ENCODE assay signal across 26 cellular contexts in the genomic region with DNA sequence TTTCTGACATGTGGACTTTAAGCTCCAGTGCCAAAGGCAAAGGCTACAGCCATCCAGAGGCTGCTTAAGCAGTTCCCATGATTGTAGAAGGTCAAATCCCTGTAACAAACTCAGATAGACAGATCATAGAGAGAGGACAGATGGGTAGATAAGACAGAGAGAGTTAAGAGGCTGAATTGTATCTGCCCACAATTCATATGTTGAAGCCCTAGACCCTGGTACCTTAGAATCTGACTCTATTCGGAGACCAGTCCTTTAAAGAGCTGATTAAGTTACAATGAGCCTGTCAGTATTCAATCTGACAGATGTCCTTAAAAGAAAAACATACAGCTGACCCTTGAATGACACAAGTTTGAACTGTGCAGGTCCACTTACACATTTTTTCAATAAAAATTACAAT.
"Had no signal": no experiment of that assay in that cellular context is flagged by ENCODE, and none has a peak within 500 bp of the region (broad histone marks: within the 10 kb centered on the region; RNA-seq: fewer than 3 reads in every experiment).

No MANE protein-coding gene starts in this region.

- H3K4me3 ChIP-seq: esophagus squamous epithelium, lower lobe of right lung, psoas muscle, skin epidermis, spleen, thoracic aorta, tibial nerve, upper lobe of right lung, uterus had no signal

- H3K4me1 ChIP-seq: esophagus squamous epithelium, lower lobe of right lung, psoas muscle, spleen, upper lobe of right lung, uterus had no signal

- H3K27ac ChIP-seq: lower lobe of right lung, neutrophil, psoas muscle, thoracic aorta, upper lobe of right lung, uterus had no signal

- H3K27me3 ChIP-seq: esophagus squamous epithelium, neutrophil, spleen, tibial nerve, upper lobe of right lung, uterus had no signal

- H3K36me3 ChIP-seq: esophagus squamous epithelium, lower lobe of right lung, neutrophil, spleen, thoracic aorta, tibial nerve, upper lobe of right lung, uterus had no signal

- DNase-seq: cortex of kidney; effector memory CD8-positive, alpha-beta T cell; erythroblast; esophagus squamous epithelium; foreskin melanocyte; hypothalamus; immature natural killer cell; islet precursor cell; kidney glomerular epithelial cell; left colon; left ventricle myocardium superior; lower lobe of right lung; natural killer cell; posterior cingulate gyrus; psoas muscle; right cardiac atrium; spleen; stimulated activated CD4-positive, alpha-beta T cell treated with anti-CD3 and anti-CD28 coated beads, Interleukin-4, amount 100 ng/mL, for 4 hours; stimulated activated naive CD8-positive, alpha-beta T cell treated with anti-CD3 and anti-CD28 coated beads, Interleukin-15, Interleukin-2, amounts not matched to agents 100 U/mL and 50 U/mL, for 24 hours; substantia nigra; upper lobe of right lung; uterus had no signal

- H3K9me3 ChIP-seq: esophagus squamous epithelium, lower lobe of right lung, neutrophil, psoas muscle, spleen, thoracic aorta, tibial nerve, upper lobe of right lung, uterus had no signal
